Comparison of ENCODE assay signal across 26 cellular contexts in genomic region chrX:2224597-2225235, GRCh38.
"Had no signal": no experiment of that assay in that cellular context is flagged by ENCODE, and none has a peak within 500 bp of the region (broad histone marks: within the 10 kb centered on the region; RNA-seq: fewer than 3 reads in every experiment).

No MANE protein-coding gene starts in this region.

- H3K4me1 Mint-ChIP-seq: endodermal cell, nephron had no signal

- DNase-seq: effector CD8-positive, alpha-beta T cell; endodermal cell; foreskin keratinocyte; heart left ventricle; kidney; left cardiac atrium; left lung; mesenchymal stem cell; midbrain; naive thymus-derived CD4-positive, alpha-beta T cell; occipital lobe; ovary; posterior cingulate gyrus; psoas muscle; right cardiac atrium; small intestine; stimulated activated CD4-positive, alpha-beta T cell treated with anti-CD3 and anti-CD28 coated beads, Interleukin-15, amount 100 ng/mL, for 24 hours; stimulated activated CD4-positive, alpha-beta T cell treated with anti-CD3 and anti-CD28 coated beads, Interleukin-2, amount 100 ng/mL, for 48 hours; stimulated activated naive B cell treated with anti-CD40 and anti-IgM and Interleukin-4, amounts not matched to agents 10 μg/mL and 1 μg/mL and 100 μg/mL, for 72 hours; upper lobe of right lung; uterus had no signal

- H3K4me3 Mint-ChIP-seq: dendritic cell treated with granulocyte-macrophage colony-stimulating factor and Interleukin-4, amounts not matched to agents 40 ng/mL and 50 ng/mL, for 4 days; endodermal cell; naive thymus-derived CD4-positive, alpha-beta T cell; nephron; stimulated activated naive B cell treated with anti-CD40 and anti-IgM and Interleukin-4, amounts not matched to agents 10 μg/mL and 1 μg/mL and 100 μg/mL, for 72 hours; stimulated activated naive CD8-positive, alpha-beta T cell treated with anti-CD3 and anti-CD28 coated beads, Interleukin-15, Interleukin-2, amounts not matched to agents 100 ng/mL and 50 ng/mL, for 24 hours had no signal

- H3K27me3 Mint-ChIP-seq: dendritic cell treated with granulocyte-macrophage colony-stimulating factor and Interleukin-4, amounts not matched to agents 40 ng/mL and 50 ng/mL, for 4 days; naive thymus-derived CD4-positive, alpha-beta T cell; stimulated activated naive B cell treated with anti-CD40 and anti-IgM and Interleukin-4, amounts not matched to agents 10 μg/mL and 1 μg/mL and 100 μg/mL, for 72 hours; stimulated activated naive CD8-positive, alpha-beta T cell treated with anti-CD3 and anti-CD28 coated beads, Interleukin-15, Interleukin-2, amounts not matched to agents 100 ng/mL and 50 ng/mL, for 24 hours had no signal

- FAIRE-seq: colon, endothelial cell of umbilical vein, kidney, small intestine had no signal

- H3K27ac Mint-ChIP-seq: dendritic cell treated with granulocyte-macrophage colony-stimulating factor and Interleukin-4, amounts not matched to agents 40 ng/mL and 50 ng/mL, for 4 days; endodermal cell; nephron; stimulated activated naive B cell treated with anti-CD40 and anti-IgM and Interleukin-4, amounts not matched to agents 10 μg/mL and 1 μg/mL and 100 μg/mL, for 72 hours; stimulated activated naive CD8-positive, alpha-beta T cell treated with anti-CD3 and anti-CD28 coated beads, Interleukin-15, Interleukin-2, amounts not matched to agents 100 ng/mL and 50 ng/mL, for 24 hours had no signal
